Comparison of ENCODE assay signal across 14 cellular contexts in the genomic region with DNA sequence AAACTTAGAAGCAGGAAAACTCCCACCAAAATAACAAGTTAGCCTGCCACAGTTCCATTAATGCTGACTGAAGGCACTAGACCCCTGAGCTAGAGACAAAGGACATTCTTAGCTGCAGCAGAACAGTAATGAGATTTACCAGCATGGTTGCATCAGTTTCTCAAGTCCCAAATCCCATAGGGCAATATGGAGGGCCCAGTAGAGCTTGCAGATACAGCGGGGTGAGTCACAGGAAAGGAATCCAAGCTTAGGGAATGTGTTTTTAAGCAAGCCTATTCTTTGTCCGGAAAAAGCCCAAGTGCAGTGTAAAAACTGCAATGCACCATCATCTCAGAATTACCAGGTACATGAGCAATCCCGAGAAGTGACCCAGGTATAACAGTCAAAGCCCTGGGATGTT.
DNase-seq lines count a peak whose midpoint lies in the region; ATAC-seq and TF ChIP-seq lines count a peak whose summit lies in the region.
"Had no signal": no experiment of that assay in that cellular context is flagged by ENCODE, and none has a peak within 500 bp of the region (broad histone marks: within the 10 kb centered on the region; RNA-seq: fewer than 3 reads in every experiment).

No MANE protein-coding gene starts in this region.

- H3K36me3 Mint-ChIP-seq in nephron progenitor cell (ENCODE audit: low read depth): no peaks in the 10 kb centered on the region
- H3K36me3 Mint-ChIP-seq: activated CD8-positive, alpha-beta memory T cell treated with anti-CD3 and anti-CD28 coated beads, Interleukin-2, amount 10 ng/mL, durations not matched to agents 7 days and 5 days had no signal

- no peak for TF ChIP-seq CTCF in astrocyte of the cerebellum (IDR thresholded peaks at IDR 0.05; ENCODE audit: low read depth, low read length, missing control alignments)
- no peak for TF ChIP-seq CTCF in nephron progenitor cell (IDR thresholded peaks at IDR 0.05)

- no peaks in the 10 kb centered on the region for H3K9me3 Mint-ChIP-seq in nephron progenitor cell

- H3K27me3 Mint-ChIP-seq in nephron progenitor cell (ENCODE audit: low read depth, poor library complexity): peaks cover 3% of the 10 kb centered on the region

- H3K4me3 Mint-ChIP-seq in nephron progenitor cell: no peak overlapping the region
- H3K4me3 Mint-ChIP-seq: activated CD8-positive, alpha-beta memory T cell treated with anti-CD3 and anti-CD28 coated beads, Interleukin-2, amount 10 ng/mL, durations not matched to agents 7 days and 5 days had no signal

- DNase-seq in ACHN (peak; percentile 48), HS-5 (ENCODE audit: low read depth) (peak; percentile 82), astrocyte of the cerebellum (ENCODE audit: low read depth) (peak; percentile 49), iPS DF 4.7 (ENCODE audit: extremely low read depth, low spot score) (peak; percentile 49), nephron progenitor cell (no peak), epidermal melanocyte (ENCODE audit: insufficient read length, low spot score) (no peak)
- DNase-seq: activated CD8-positive, alpha-beta memory T cell treated with anti-CD3 and anti-CD28 coated beads, Interleukin-2, amount 10 ng/mL, durations not matched to agents 7 days and 5 days; C1 segment of cervical spinal cord; caudate nucleus; kidney; NCI-H2029 treated with DMSO at 0.1 percent for 48 hours; SW 1271 had no signal

- peaks cover 28% of the 10 kb centered on the region for H3K4me1 Mint-ChIP-seq in nephron progenitor cell
- H3K4me1 Mint-ChIP-seq: activated CD8-positive, alpha-beta memory T cell treated with anti-CD3 and anti-CD28 coated beads, Interleukin-2, amount 10 ng/mL, durations not matched to agents 7 days and 5 days had no signal

- H3K4me3 ChIP-seq in astrocyte of the cerebellum (ENCODE audit: low read depth, low read length): no peak overlapping the region

- ATAC-seq in GM21367 (IDR thresholded peaks at IDR 0.05; ENCODE audit: unreplicated experiment) (no peak), HG03565 (IDR thresholded peaks at IDR 0.05; ENCODE audit: unreplicated experiment) (no peak)
- ATAC-seq: activated CD8-positive, alpha-beta memory T cell treated with anti-CD3 and anti-CD28 coated beads, Interleukin-2, amount 10 ng/mL, durations not matched to agents 7 days and 5 days had no signal

- H3K27ac Mint-ChIP-seq in nephron progenitor cell: no peak overlapping the region
- H3K27ac Mint-ChIP-seq: activated CD8-positive, alpha-beta memory T cell treated with anti-CD3 and anti-CD28 coated beads, Interleukin-2, amount 10 ng/mL, durations not matched to agents 7 days and 5 days had no signal

- in situ Hi-C loops in ACHN (cut with HindIII; ENCODE audit: low pct_ligation_motif_present, low pct_unique_long_range_greater_than_20kb, low sequenced_read_pairs): no loop called here
- in situ Hi-C loops in astrocyte of the cerebellum (cut with HindIII; ENCODE audit: low sequenced_read_pairs): no loop called here

Comparison
In these comparisons a context has a peak if more than half of its experiments do, and no peak if none do; other contexts are left out.
1. DNase-seq: peak in ACHN (single experiment), HS-5 (single experiment), astrocyte of the cerebellum (single experiment) and iPS DF 4.7 (single experiment); none in nephron progenitor cell (single experiment) and epidermal melanocyte (single experiment).